2 cellular contexts compared by ENCODE assay signal in genomic region chr7:159160450-159160849, GRCh38.
TF ChIP-seq lines count a peak whose summit lies in the region.

No MANE protein-coding gene starts in this region.

TF ChIP-seq in HepG2, 621 proteins besides CTCF, POLR2A, EP300 and RAD21:
- TF ChIP-seq SP1 (IDR thresholded peaks at IDR 0.05) (no peak), SP1 (CRISPR knock-in tag; IDR thresholded peaks at IDR 0.05) (no peak), ATF7 (IDR thresholded peaks at IDR 0.05) (peak; percentile 17; the same call in 1 of the 2 replicates), ATF7 (CRISPR knock-in tag; IDR thresholded peaks at IDR 0.05) (no peak)

TF ChIP-seq in K562, 482 proteins besides CTCF, POLR2A, EP300 and RAD21:
- TF ChIP-seq YY1 (IDR thresholded peaks at IDR 0.05; ENCODE audit: borderline replicate concordance in 1 of 3, control insufficient read depth in 1 of 3, extremely low read depth in 1 of 3, insufficient read depth in 3 of 3, insufficient read length in 1 of 3, insufficient replicate concordance in 2 of 3, low read depth in 1 of 3, low read length in 2 of 3) (peak in 1 of 3 experiments; percentile 56), CREB1 (IDR thresholded peaks at IDR 0.05) (no peak), CREB1 (CRISPR knock-in tag; IDR thresholded peaks at IDR 0.05) (no peak), ATF7 (IDR thresholded peaks at IDR 0.05) (peak; percentile 42; the same call in 1 of the 2 replicates), ATF3 (IDR thresholded peaks at IDR 0.05) (peak; percentile 71), ATF3 (CRISPR knock-in tag; conservative IDR thresholded peaks at IDR 0.05) (no peak), NEUROD1 (IDR thresholded peaks at IDR 0.05; ENCODE audit: borderline replicate concordance, low read depth, low read length, partially characterized antibody) (no peak), NBN (IDR thresholded peaks at IDR 0.05; ENCODE audit: low read depth) (no peak), XRCC5 (IDR thresholded peaks at IDR 0.05; ENCODE audit: low read depth, low read length) (no peak), JUND (IDR thresholded peaks at IDR 0.05; ENCODE audit: borderline replicate concordance, low read depth, low read length) (peak; percentile 45; the same call in 1 of the 2 replicates), JUND (tag; IDR thresholded peaks at IDR 0.05; ENCODE audit: borderline replicate concordance, low read depth, low read length) (0 out of 3 replicates have a peak, but pooled peaks have one; percentile 15), MTF1 (CRISPR knock-in tag; IDR thresholded peaks at IDR 0.05; ENCODE audit: borderline replicate concordance) (no peak), FUS (optimal IDR thresholded peaks at IDR 0.05; ENCODE audit: low read depth, low read length) (no peak), TAF7 (tag; IDR thresholded peaks at IDR 0.05) (no peak), HMG20B (CRISPR knock-in tag; IDR thresholded peaks at IDR 0.05) (no peak), SIN3A (IDR thresholded peaks at IDR 0.05; ENCODE audit: borderline replicate concordance in 2 of 2, control insufficient read depth in 1 of 2, low read depth in 2 of 2, low read length in 2 of 2) (no peak)
